ENCODE assay signal across 9 cellular contexts in genomic region chr10:118870467-118871243, GRCh38.
DNase-seq lines count a peak whose midpoint lies in the region; FAIRE-seq and TF ChIP-seq lines count a peak whose summit lies in the region.
"Had no signal": no experiment of that assay in that cellular context is flagged by ENCODE, and none has a peak within 500 bp of the region (broad histone marks: within the 10 kb centered on the region; RNA-seq: fewer than 3 reads in every experiment).

No MANE protein-coding gene starts in this region.

- H4K8ac ChIP-seq in H1 (ENCODE audit: extremely low read depth, insufficient read depth, low read length) (no peak overlapping the region), mesendoderm (ENCODE audit: low read depth, low read length) (no peak overlapping the region)

- TF ChIP-seq CTCF in BE2C (IDR thresholded peaks at IDR 0.05; ENCODE audit: low read depth, low read length) (no peak), H1 (IDR thresholded peaks at IDR 0.05; ENCODE audit: control extremely low read depth in 1 of 3, insufficient read depth in 1 of 3, low read depth in 1 of 3, low read length in 3 of 3) (no peak), GM10266 (IDR thresholded peaks at IDR 0.05; ENCODE audit: control insufficient read depth, insufficient read depth, low read depth, missing control alignments) (no peak)

- no peak overlapping the region for H2BK12ac ChIP-seq in H1 (ENCODE audit: low read depth, low read length)

- H2AK5ac ChIP-seq in H1 (ENCODE audit: low read depth, low read length) (no peak overlapping the region), mesendoderm (ENCODE audit: low read length) (no peak overlapping the region)

- H3K4me1 ChIP-seq in BE2C (peaks cover 23% of the 10 kb centered on the region), H1 (replicated peaks in 1 of 4; ENCODE audit: control insufficient read depth in 3 of 4, insufficient read depth in 4 of 4, low read length in 3 of 4) (peaks cover 0 to 6% (median 3%) of the 10 kb centered on the region in 4 experiments; a peak in 3 of 7 replicates), mesendoderm (ENCODE audit: control insufficient read depth, low read depth, low read length) (no peaks in the 10 kb centered on the region)

- no peaks in the 10 kb centered on the region for H3K36me3 ChIP-seq in BE2C
- H3K36me3 ChIP-seq in H1 (ENCODE audit: control insufficient read depth in 2 of 4, insufficient read depth in 4 of 4, low read length in 3 of 4), result no peaks in the 10 kb centered on the region
- H3K36me3 ChIP-seq in mesendoderm (ENCODE audit: control insufficient read depth, insufficient read depth, low read length), result no peaks in the 10 kb centered on the region

- H2BK5ac ChIP-seq in H1 (ENCODE audit: low read depth, low read length) (no peak overlapping the region), mesendoderm (ENCODE audit: low read length) (no peak overlapping the region)

- H3K79me1 ChIP-seq in H1 (ENCODE audit: low read depth, low read length) (no peaks in the 10 kb centered on the region), mesendoderm (ENCODE audit: low read length) (no peaks in the 10 kb centered on the region)

- peak; percentile 66 for DNase-seq in BE2C
- peak; percentile 85 for DNase-seq in NCI-H226
- no peak for DNase-seq in H1 (ENCODE audit: low read depth in 1 of 2, low spot score in 2 of 2)
- peak; percentile 63 for DNase-seq in mesendoderm
- no peak for DNase-seq in NCI-H774 (lab: John Stamatoyannopoulos, UW)
- no peak for DNase-seq in GM10266 (ENCODE audit: extremely low spot score)
- no peak for DNase-seq in cerebellar nuclear complex (lab: John Stamatoyannopoulos, UW)
- DNase-seq in activated naive CD4-positive, alpha-beta T cell treated with Interleukin-2 at 50 U/mL for 16 hours, result no peak
- DNase-seq: NCI-H1417 had no signal

- H3K23ac ChIP-seq in H1 (ENCODE audit: insufficient read length) (no peak overlapping the region), mesendoderm (ENCODE audit: low read length) (no peak overlapping the region)

- no peak overlapping the region for H3K14ac ChIP-seq in H1 (ENCODE audit: insufficient read length)

- no peak overlapping the region for H3K56ac ChIP-seq in H1 (replicated peaks; ENCODE audit: insufficient read length, low read depth, low read length)
- no peak overlapping the region for H3K56ac ChIP-seq in mesendoderm (ENCODE audit: low read length)

- H3K9ac ChIP-seq in H1 (replicated peaks in 1 of 4; ENCODE audit: extremely low read depth in 1 of 4, low read depth in 3 of 4, low read length in 3 of 4) (no peak overlapping the region), mesendoderm (ENCODE audit: low read length) (no peak overlapping the region)

- H3K4me2 ChIP-seq in H1 (ENCODE audit: insufficient read depth in 1 of 2, low read depth in 2 of 2, low read length in 2 of 2), result no peak overlapping the region
- no peak overlapping the region for H3K4me2 ChIP-seq in mesendoderm (ENCODE audit: low read length)

- H2BK20ac ChIP-seq in H1 (ENCODE audit: low read length), result no peak overlapping the region

- H3K4me3 ChIP-seq in BE2C (ENCODE audit: low read depth, low read length) (no peak overlapping the region), H1 (ENCODE audit: extremely low read depth in 1 of 4, insufficient read depth in 2 of 4, low read depth in 3 of 4, low read length in 4 of 4) (no peak overlapping the region), mesendoderm (ENCODE audit: low read length) (no peak overlapping the region)

- H3K18ac ChIP-seq in H1 (ENCODE audit: extremely low read depth, low read length), result no peak overlapping the region
- H3K18ac ChIP-seq in mesendoderm (ENCODE audit: low read length), result no peak overlapping the region

- H3K79me2 ChIP-seq in H1 (ENCODE audit: control insufficient read depth in 1 of 2, insufficient read depth in 2 of 2, low read length in 2 of 2), result no peaks in the 10 kb centered on the region
- no peaks in the 10 kb centered on the region for H3K79me2 ChIP-seq in mesendoderm (ENCODE audit: control insufficient read depth, insufficient read depth, low read length)

- H3K4ac ChIP-seq in H1 (replicated peaks; ENCODE audit: insufficient read length, low read depth, low read length) (no peak overlapping the region), mesendoderm (ENCODE audit: low read depth, low read length) (no peak overlapping the region)

- POLR2A ChIA-PET in H1 (lab: Charles Lee; ENCODE audit: partially characterized antibody), result no interaction called here

- no peak for TF ChIP-seq EP300 in H1 (IDR thresholded peaks at IDR 0.05; ENCODE audit: borderline replicate concordance in 1 of 2, low read depth in 2 of 2, low read length in 2 of 2)

- H2BK15ac ChIP-seq in H1 (ENCODE audit: low read length), result no peak overlapping the region
- H2BK15ac ChIP-seq in mesendoderm (replicated peaks; ENCODE audit: low read depth), result no peak overlapping the region

- H3K27me3 ChIP-seq in BE2C (no peaks in the 10 kb centered on the region), H1 (replicated peaks in 1 of 4; ENCODE audit: control insufficient read depth in 3 of 4, extremely low read depth in 1 of 4, insufficient read depth in 3 of 4, low read length in 3 of 4) (no peaks in the 10 kb centered on the region), mesendoderm (ENCODE audit: insufficient read depth, low read length, poor library complexity) (no peaks in the 10 kb centered on the region)

- H3K9me3 ChIP-seq in BE2C (no peaks in the 10 kb centered on the region), H1 (ENCODE audit: insufficient read depth in 2 of 2, low read depth in 1 of 2, low read length in 1 of 2) (no peaks in the 10 kb centered on the region)

- H2AFZ ChIP-seq in H1 (ENCODE audit: low read length), result peak overlapping the region; percentile 57

- H4K5ac ChIP-seq in H1 (ENCODE audit: insufficient read length, low read depth, low read length) (no peak overlapping the region), mesendoderm (ENCODE audit: low read length) (no peak overlapping the region)

- H3K23me2 ChIP-seq in H1 (ENCODE audit: low read depth, low read length), result no peaks in the 10 kb centered on the region; the same call in 1 of the 2 replicates

- H2BK120ac ChIP-seq in H1 (replicated peaks; ENCODE audit: low read depth, low read length) (no peak overlapping the region), mesendoderm (ENCODE audit: low read depth, low read length) (no peak overlapping the region)

- H4K20me1 ChIP-seq in H1 (replicated peaks in 1 of 2; ENCODE audit: control insufficient read depth in 1 of 2, insufficient read depth in 2 of 2, low read length in 2 of 2), result no peaks in the 10 kb centered on the region

- no peak for TF ChIP-seq POLR2A in H1 (IDR thresholded peaks at IDR 0.05; ENCODE audit: control extremely low read depth in 1 of 2, low read depth in 2 of 2, low read length in 2 of 2)

- no peak for FAIRE-seq in H1 (lab: Jason Lieb, UNC)

- CTCF ChIA-PET in H1 (lab: Charles Lee; ENCODE audit: partially characterized antibody), result interaction anchor here (1.2 kb wide), 1 partner anchor 131 kb away, joined by 4 read pairs; no protein-coding TSS in a partner anchor

- H3K27ac ChIP-seq in H1 (ENCODE audit: low read depth, low read length) (no peak overlapping the region), mesendoderm (ENCODE audit: low read depth, low read length) (no peak overlapping the region)

- 63% methylated on average over 4 of the region's 4 CpGs; no CpG with 5 or more reads in 1 of the 2 experiments for WGBS in H1 (ENCODE audit: extremely low coverage in 1 of 2, insufficient coverage in 1 of 2, insufficient read length in 1 of 2, insufficient replicate concordance in 2 of 2, low coverage in 1 of 2, low lambda C conversion rate in 2 of 2, missing lambda C conversion rate in 1 of 2), 2 experiments
- WGBS in mesendoderm (ENCODE audit: extremely low coverage, insufficient coverage, low lambda C conversion rate), result no CpG with 5 or more reads among the region's 4 CpGs

- no peak overlapping the region for H4K91ac ChIP-seq in H1 (replicated peaks; ENCODE audit: insufficient read length, low read length)

- no peak for TF ChIP-seq RAD21 in H1 (IDR thresholded peaks at IDR 0.05 in 1 of 2, conservative IDR thresholded peaks at IDR 0.05 in 1 of 2; ENCODE audit: low read depth in 2 of 2, low read length in 2 of 2)

TF ChIP-seq in H1, 55 proteins besides CTCF, POLR2A, EP300 and RAD21:
- TF ChIP-seq GABPA (IDR thresholded peaks at IDR 0.05; ENCODE audit: borderline replicate concordance, insufficient read depth, low read length), result no peak
- no peak for TF ChIP-seq EGR1 (IDR thresholded peaks at IDR 0.05; ENCODE audit: borderline replicate concordance, low read depth, low read length)
- no peak for TF ChIP-seq E2F6 (IDR thresholded peaks at IDR 0.05)
- no peak for TF ChIP-seq KDM1A (IDR thresholded peaks at IDR 0.05; ENCODE audit: borderline replicate concordance, low read length)
- TF ChIP-seq SIN3A (conservative IDR thresholded peaks at IDR 0.05 in 1 of 2, IDR thresholded peaks at IDR 0.05 in 1 of 2; ENCODE audit: low read depth in 1 of 2, low read length in 2 of 2), result no peak
- TF ChIP-seq ATF3 (IDR thresholded peaks at IDR 0.05; ENCODE audit: insufficient read depth, low read depth, low read length), result no peak
- no peak for TF ChIP-seq SP2 (IDR thresholded peaks at IDR 0.05; ENCODE audit: low read length)
- no peak for TF ChIP-seq MAFK (IDR thresholded peaks at IDR 0.05; ENCODE audit: low read depth, low read length)
- TF ChIP-seq BACH1 (IDR thresholded peaks at IDR 0.05; ENCODE audit: low read length), result no peak
- TF ChIP-seq KDM4A (IDR thresholded peaks at IDR 0.05; ENCODE audit: low read depth, low read length, severe bottlenecking), result no peak
- no peak for TF ChIP-seq NANOG (IDR thresholded peaks at IDR 0.05; ENCODE audit: insufficient read depth, low read depth, low read length, poor library complexity, severe bottlenecking)
- TF ChIP-seq JUN (IDR thresholded peaks at IDR 0.05; ENCODE audit: low read depth, low read length), result no peak
- no peak for TF ChIP-seq RXRA (IDR thresholded peaks at IDR 0.05; ENCODE audit: insufficient read depth, low read depth, low read length)
- no peak for TF ChIP-seq ZNF274 (IDR thresholded peaks at IDR 0.05; ENCODE audit: borderline replicate concordance, extremely low read depth, low read length)
- no peak for TF ChIP-seq CBX5 (IDR thresholded peaks at IDR 0.05; ENCODE audit: low read depth, low read length)
- TF ChIP-seq RFX5 (IDR thresholded peaks at IDR 0.05; ENCODE audit: borderline replicate concordance, low read depth, low read length), result no peak

Comparison
In these comparisons a context has a peak if more than half of its experiments do, and no peak if none do; other contexts are left out.
1. DNase-seq: peak in BE2C (single experiment), NCI-H226 (single experiment) and mesendoderm (single experiment); none in H1 (0 of 2), NCI-H774 (single experiment), GM10266 (single experiment), cerebellar nuclear complex (0 of 2) and activated naive CD4-positive, alpha-beta T cell treated with Interleukin-2 at 50 U/mL for 16 hours (single experiment).